ENCODE assay signal across 1 cellular context in the genomic region with DNA sequence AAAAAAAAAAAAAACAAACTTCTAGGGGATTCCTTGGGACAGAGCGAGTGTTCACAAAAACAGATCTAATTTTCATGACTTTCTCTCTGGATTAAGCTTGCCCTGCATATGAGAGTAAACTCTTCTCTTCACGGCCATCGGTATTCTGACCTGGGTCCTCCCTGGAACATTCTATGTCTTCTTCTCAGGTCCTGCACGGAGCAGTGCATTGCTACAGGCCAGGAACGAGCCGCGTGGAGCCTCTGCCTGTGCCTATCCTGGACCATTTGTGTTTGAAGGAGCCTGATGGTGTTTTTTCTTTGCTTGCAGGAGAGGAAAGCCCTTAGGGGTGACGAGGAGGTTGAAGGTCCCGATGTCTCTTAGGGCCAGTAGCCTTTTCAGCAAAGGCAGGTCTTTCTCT.
TF ChIP-seq lines count a peak whose summit lies in the region.

No MANE protein-coding gene starts in this region.

TF ChIP-seq in K562, 482 proteins besides CTCF, POLR2A, EP300 and RAD21 (continued from another document):
- TF ChIP-seq CREM (IDR thresholded peaks at IDR 0.05; ENCODE audit: low read depth): no peak
- TF ChIP-seq ZNF12 (CRISPR knock-in tag; IDR thresholded peaks at IDR 0.05): no peak
- no peak for TF ChIP-seq ZNF583 (CRISPR knock-in tag; IDR thresholded peaks at IDR 0.05)
- TF ChIP-seq MTA2 (IDR thresholded peaks at IDR 0.05; ENCODE audit: low read depth): no peak
- no peak for TF ChIP-seq ZNF165 (CRISPR knock-in tag; IDR thresholded peaks at IDR 0.05; ENCODE audit: borderline replicate concordance)
- no peak for TF ChIP-seq CHCHD3 (CRISPR knock-in tag; IDR thresholded peaks at IDR 0.05)
- no peak for TF ChIP-seq EHMT2 (IDR thresholded peaks at IDR 0.05)
- no peak for TF ChIP-seq ZNF830 (CRISPR knock-in tag; IDR thresholded peaks at IDR 0.05)
